In the genomic region with DNA sequence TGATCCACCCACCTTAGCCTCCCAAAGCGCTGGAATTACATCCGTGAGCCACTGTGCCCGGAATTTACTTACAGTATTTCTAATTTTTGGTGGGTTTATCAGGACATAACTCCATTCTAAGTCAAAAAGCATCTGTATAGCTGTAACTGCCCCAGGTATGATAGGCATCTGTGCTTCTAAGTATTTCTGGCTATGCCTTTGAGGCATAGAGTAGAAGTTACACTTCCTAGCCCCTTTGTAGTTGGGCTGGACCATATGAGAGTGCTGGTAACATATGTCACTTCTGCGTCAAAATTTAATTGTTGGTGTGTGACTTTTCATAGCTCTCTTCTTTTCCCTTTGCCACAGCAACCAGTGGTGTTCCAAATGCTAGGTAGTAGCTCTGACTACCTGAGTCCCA, we compare ENCODE assay signal across 29 cellular contexts.
"Had no signal": no experiment of that assay in that cellular context is flagged by ENCODE, and none has a peak within 500 bp of the region (broad histone marks: within the 10 kb centered on the region; RNA-seq: fewer than 3 reads in every experiment).

No MANE protein-coding gene starts in this region.

- DNase-seq: activated B cell treated with CpG ODN at 0.5 μM for 24 hours; activated CD4-positive, alpha-beta T cell treated with anti-CD3 and anti-CD28 coated beads for 48 hours; activated CD4-positive, alpha-beta T cell treated with anti-CD3 and anti-CD28 coated beads, Interleukin-2, amount 50 U/mL, for 1 hour; activated CD4-positive, alpha-beta T cell treated with anti-CD3 and anti-CD28 coated beads, Interleukin-2, amount 50 U/mL, for 48 hours; activated CD8-positive, alpha-beta memory T cell treated with anti-CD3 and anti-CD28 coated beads for 24 hours; activated CD8-positive, alpha-beta T cell treated with anti-CD3 and anti-CD28 coated beads for 36 hours; activated effector memory CD4-positive, alpha-beta T cell treated with Interleukin-2 at 50 U/mL for 16 hours; activated naive CD4-positive, alpha-beta T cell treated with anti-CD3 and anti-CD28 coated beads for 36 hours; activated naive CD8-positive, alpha-beta T cell treated with anti-CD3 and anti-CD28 coated beads for 36 hours; activated naive CD8-positive, alpha-beta T cell treated with anti-CD3 and anti-CD28 coated beads, Interleukin-2, amount 50 U/mL, for 24 hours; activated T-cell treated with anti-CD3 and anti-CD28 coated beads, Interleukin-2, amount 50 U/mL, for 4 hours; adrenal gland; amygdala; aorta; body of pancreas; caudate nucleus; cortex of kidney; effector CD8-positive, alpha-beta T cell; esophagus squamous epithelium; foreskin melanocyte; T-cell; T1000; WERI-Rb-1 had no signal

- H3K27ac ChIP-seq: adrenal gland, body of pancreas, epithelial cell of prostate, esophagus squamous epithelium, gastroesophageal sphincter, WERI-Rb-1 had no signal

- H3K9me3 ChIP-seq: adrenal gland, body of pancreas, esophagus squamous epithelium, gastroesophageal sphincter had no signal

- H3K4me3 Mint-ChIP-seq: activated B cell treated with CpG ODN at 0.5 μM for 24 hours; activated CD8-positive, alpha-beta T cell treated with anti-CD3 and anti-CD28 coated beads for 36 hours; activated naive CD4-positive, alpha-beta T cell treated with anti-CD3 and anti-CD28 coated beads for 36 hours; activated naive CD4-positive, alpha-beta T cell treated with anti-CD3 and anti-CD28 coated beads, Interleukin-2, amount 50 U/mL, for 24 hours; activated naive CD8-positive, alpha-beta T cell treated with anti-CD3 and anti-CD28 coated beads for 36 hours; activated naive CD8-positive, alpha-beta T cell treated with anti-CD3 and anti-CD28 coated beads, Interleukin-2, amount 50 U/mL, for 24 hours; activated T-cell treated with anti-CD3 and anti-CD28 coated beads, Interleukin-2, amount 50 U/mL, for 4 hours; activated T-helper 17 cell treated with anti-CD3 and anti-CD28 coated beads, Interleukin-2, amount 50 U/mL, for 72 hours; T-cell; T-helper 1 cell treated with Interleukin-12 subunit alpha and Interleukin-12 subunit beta and Interleukin-4 antibody, amounts not matched to agents 30 μg/mL and 1 μg/mL, for 36 hours had no signal

- ATAC-seq: activated CD4-positive, CD25-positive, alpha-beta regulatory T cell treated with anti-CD3 and anti-CD28 coated beads, Interleukin-2, amount 50 U/mL, for 24 hours; activated CD8-positive, alpha-beta T cell treated with anti-CD3 and anti-CD28 coated beads for 36 hours; activated naive CD8-positive, alpha-beta T cell treated with anti-CD3 and anti-CD28 coated beads, Interleukin-2, amount 50 U/mL, for 24 hours; activated T-cell treated with anti-CD3 and anti-CD28 coated beads, Interleukin-2, amount 50 U/mL, for 4 hours; activated T-helper 17 cell treated with anti-CD3 and anti-CD28 coated beads, Interleukin-2, amount 50 U/mL, for 72 hours; body of pancreas; gastroesophageal sphincter; T-cell had no signal

- H3K27me3 Mint-ChIP-seq: activated B cell treated with CpG ODN at 0.5 μM for 24 hours; activated CD8-positive, alpha-beta T cell treated with anti-CD3 and anti-CD28 coated beads for 36 hours; activated naive CD4-positive, alpha-beta T cell treated with anti-CD3 and anti-CD28 coated beads, Interleukin-2, amount 50 U/mL, for 24 hours; activated naive CD8-positive, alpha-beta T cell treated with anti-CD3 and anti-CD28 coated beads for 36 hours; activated naive CD8-positive, alpha-beta T cell treated with anti-CD3 and anti-CD28 coated beads, Interleukin-2, amount 50 U/mL, for 24 hours; activated T-helper 17 cell treated with anti-CD3 and anti-CD28 coated beads, Interleukin-2, amount 50 U/mL, for 72 hours; T-cell had no signal

- H3K4me1 ChIP-seq: body of pancreas, gastroesophageal sphincter had no signal

- H3K9me3 Mint-ChIP-seq: activated B cell treated with CpG ODN at 0.5 μM for 24 hours; activated naive CD4-positive, alpha-beta T cell treated with anti-CD3 and anti-CD28 coated beads for 36 hours; activated naive CD4-positive, alpha-beta T cell treated with anti-CD3 and anti-CD28 coated beads, Interleukin-2, amount 50 U/mL, for 24 hours; activated naive CD8-positive, alpha-beta T cell treated with anti-CD3 and anti-CD28 coated beads, Interleukin-2, amount 50 U/mL, for 24 hours; activated T-cell treated with anti-CD3 and anti-CD28 coated beads, Interleukin-2, amount 50 U/mL, for 4 hours; T-cell had no signal

- H3K36me3 Mint-ChIP-seq: activated naive CD4-positive, alpha-beta T cell treated with anti-CD3 and anti-CD28 coated beads, Interleukin-2, amount 50 U/mL, for 24 hours; T-cell had no signal

- H3K4me3 ChIP-seq: adrenal gland, body of pancreas, esophagus squamous epithelium, gastroesophageal sphincter had no signal

- H3K36me3 ChIP-seq: adrenal gland, esophagus squamous epithelium, gastroesophageal sphincter, WERI-Rb-1 had no signal

- H3K27me3 ChIP-seq: adrenal gland, body of pancreas, esophagus squamous epithelium, gastroesophageal sphincter had no signal

- H3K27ac Mint-ChIP-seq: activated B cell treated with CpG ODN at 0.5 μM for 24 hours; activated naive CD4-positive, alpha-beta T cell treated with anti-CD3 and anti-CD28 coated beads for 36 hours; activated naive CD8-positive, alpha-beta T cell treated with anti-CD3 and anti-CD28 coated beads for 36 hours; activated naive CD8-positive, alpha-beta T cell treated with anti-CD3 and anti-CD28 coated beads, Interleukin-2, amount 50 U/mL, for 24 hours; activated T-helper 17 cell treated with anti-CD3 and anti-CD28 coated beads, Interleukin-2, amount 50 U/mL, for 72 hours; T-cell; T-helper 1 cell treated with Interleukin-12 subunit alpha and Interleukin-12 subunit beta and Interleukin-4 antibody, amounts not matched to agents 30 μg/mL and 1 μg/mL, for 36 hours had no signal
